13 cellular contexts compared by ENCODE assay signal in genomic region chr19:11165486-11166030, GRCh38. TPM values are rescaled to one million over a fixed set of nuclear protein-coding genes. Genes with fewer than 3 reads are reported as not detected.
DNase-seq lines count a peak whose midpoint lies in the region; ATAC-seq, FAIRE-seq and TF ChIP-seq lines count a peak whose summit lies in the region.
"Had no signal": no experiment of that assay in that cellular context is flagged by ENCODE, and none has a peak within 500 bp of the region (broad histone marks: within the 10 kb centered on the region; RNA-seq: fewer than 3 reads in every experiment).

No MANE protein-coding gene starts in this region.

- peak overlapping the region; percentile 61 for H3K27ac ChIP-seq in astrocyte (ENCODE audit: low read depth, low read length)
- peak overlapping the region; percentile 96 for H3K27ac ChIP-seq in osteoblast (ENCODE audit: low read depth, low read length)
- H3K27ac ChIP-seq in uterus: peak overlapping the region; percentile 93 to 96

- FAIRE-seq in astrocyte (lab: Jason Lieb, UNC): no peak

- no peak for ATAC-seq in naive thymus-derived CD8-positive, alpha-beta T cell
- ATAC-seq in HG03432 (IDR thresholded peaks at IDR 0.05; ENCODE audit: unreplicated experiment): no peak
- ATAC-seq: natural killer cell; stimulated activated naive B cell treated with anti-CD40 and anti-IgM and Interleukin-4, amounts not matched to agents 10 μg/mL and 1 μg/mL and 100 μg/mL, for 72 hours had no signal

- H3K9ac ChIP-seq in astrocyte (ENCODE audit: low read length): peak overlapping the region; percentile 53

- H3K4me3 Mint-ChIP-seq in astrocyte (ENCODE audit: unreplicated experiment): no peak overlapping the region
- no peak overlapping the region for H3K4me3 Mint-ChIP-seq in naive thymus-derived CD8-positive, alpha-beta T cell
- H3K4me3 Mint-ChIP-seq: activated naive CD4-positive, alpha-beta T cell treated with anti-CD3 and anti-CD28 coated beads, Interleukin-2, amount 10 ng/mL, durations not matched to agents 7 days and 5 days; natural killer cell; stimulated activated naive B cell treated with anti-CD40 and anti-IgM and Interleukin-4, amounts not matched to agents 10 μg/mL and 1 μg/mL and 100 μg/mL, for 72 hours had no signal

- no peak for TF ChIP-seq POLR2A in uterus (IDR thresholded peaks at IDR 0.05)

- H3K4me1 Mint-ChIP-seq in astrocyte (ENCODE audit: low read depth, unreplicated experiment): peaks cover 6% of the 10 kb centered on the region
- H3K4me1 Mint-ChIP-seq in naive thymus-derived CD8-positive, alpha-beta T cell: no peaks in the 10 kb centered on the region
- H3K4me1 Mint-ChIP-seq: activated naive CD4-positive, alpha-beta T cell treated with anti-CD3 and anti-CD28 coated beads, Interleukin-2, amount 10 ng/mL, durations not matched to agents 7 days and 5 days; natural killer cell; stimulated activated naive B cell treated with anti-CD40 and anti-IgM and Interleukin-4, amounts not matched to agents 10 μg/mL and 1 μg/mL and 100 μg/mL, for 72 hours had no signal

- H3K27me3 ChIP-seq in astrocyte (ENCODE audit: insufficient read depth, low read length) (no peaks in the 10 kb centered on the region), osteoblast (ENCODE audit: insufficient read depth, low read length) (no peaks in the 10 kb centered on the region), uterus (no peaks in the 10 kb centered on the region)

- H3K9me3 ChIP-seq in astrocyte (ENCODE audit: insufficient read depth, low read depth, low read length): no peaks in the 10 kb centered on the region
- H3K9me3 ChIP-seq in osteoblast (ENCODE audit: low read depth, low read length): no peaks in the 10 kb centered on the region
- no peaks in the 10 kb centered on the region for H3K9me3 ChIP-seq in uterus

- TF ChIP-seq CTCF in astrocyte (IDR thresholded peaks at IDR 0.05; ENCODE audit: insufficient read depth, low read depth, low read length) (no peak), fibroblast of the aortic adventitia (IDR thresholded peaks at IDR 0.05; ENCODE audit: insufficient read depth, low read length) (no peak), osteoblast (IDR thresholded peaks at IDR 0.05; ENCODE audit: extremely low read depth, low read depth, low read length) (no peak), uterus (IDR thresholded peaks at IDR 0.05) (no peak)

- H3K4me2 ChIP-seq in astrocyte (ENCODE audit: low read length): peak overlapping the region; percentile 68
- peak overlapping the region; percentile 52 for H3K4me2 ChIP-seq in osteoblast (ENCODE audit: insufficient read depth, low read length)

- DNase-seq in astrocyte (ENCODE audit: low read depth) (no peak), fibroblast of the aortic adventitia (ENCODE audit: low read depth) (peak; percentile 55), osteoblast (ENCODE audit: insufficient read length, low spot score, missing footprints) (no peak), uterus (no peak), C1 segment of cervical spinal cord (lab: John Stamatoyannopoulos, UW) (no peak)
- DNase-seq in naive thymus-derived CD8-positive, alpha-beta T cell: no peak
- DNase-seq: activated naive CD4-positive, alpha-beta T cell treated with anti-CD3 and anti-CD28 coated beads, Interleukin-2, amount 10 ng/mL, durations not matched to agents 7 days and 5 days; natural killer cell; NCI-H1048; NCI-H345; OCI-M1; stimulated activated naive B cell treated with anti-CD40 and anti-IgM and Interleukin-4, amounts not matched to agents 10 μg/mL and 1 μg/mL and 100 μg/mL, for 72 hours had no signal

- H3K27ac Mint-ChIP-seq in astrocyte (ENCODE audit: unreplicated experiment): no peak overlapping the region
- no peak overlapping the region for H3K27ac Mint-ChIP-seq in naive thymus-derived CD8-positive, alpha-beta T cell
- H3K27ac Mint-ChIP-seq: activated naive CD4-positive, alpha-beta T cell treated with anti-CD3 and anti-CD28 coated beads, Interleukin-2, amount 10 ng/mL, durations not matched to agents 7 days and 5 days; natural killer cell; stimulated activated naive B cell treated with anti-CD40 and anti-IgM and Interleukin-4, amounts not matched to agents 10 μg/mL and 1 μg/mL and 100 μg/mL, for 72 hours had no signal

- H3K4me1 ChIP-seq in astrocyte (ENCODE audit: insufficient read depth, low read length): peaks cover 38% of the 10 kb centered on the region
- peaks cover 46% of the 10 kb centered on the region for H3K4me1 ChIP-seq in osteoblast (ENCODE audit: insufficient read depth, low read length)
- peaks cover 24 to 37% of the 10 kb centered on the region in 2 donors for H3K4me1 ChIP-seq in uterus

- POLR2A ChIA-PET in naive thymus-derived CD8-positive, alpha-beta T cell (lab: Charles Lee): interaction anchor here (0.6 kb wide), 1 partner anchor 19 kb away, joined by 3 read pairs; no protein-coding TSS in a partner anchor

- no peaks in the 10 kb centered on the region for H3K27me3 Mint-ChIP-seq in astrocyte (ENCODE audit: low read depth, unreplicated experiment)
- H3K27me3 Mint-ChIP-seq in naive thymus-derived CD8-positive, alpha-beta T cell: peaks cover 0 to 3% (median 0%) of the 10 kb centered on the region in 5 donors

- no peaks in the 10 kb centered on the region for H3K79me2 ChIP-seq in astrocyte (ENCODE audit: insufficient read depth, low read length)
- H3K79me2 ChIP-seq in osteoblast (ENCODE audit: insufficient read depth, low read length): no peaks in the 10 kb centered on the region

- H4K20me1 ChIP-seq in astrocyte (ENCODE audit: insufficient read depth, low read length) (no peaks in the 10 kb centered on the region), osteoblast (ENCODE audit: insufficient read depth, low read length) (no peaks in the 10 kb centered on the region)

- H3K4me3 ChIP-seq in astrocyte (ENCODE audit: insufficient read depth, low read depth, low read length) (no peak overlapping the region), fibroblast of the aortic adventitia (ENCODE audit: low read depth, low read length) (peak overlapping the region; percentile 46), osteoblast (ENCODE audit: insufficient read depth, low read length) (peak overlapping the region; percentile 23), uterus (no peak overlapping the region)

- intact Hi-C loops in uterus (cut with DNase I; ENCODE audit: low total_unique reads): no loop called here

- H3K9me3 Mint-ChIP-seq in astrocyte (ENCODE audit: unreplicated experiment): no peaks in the 10 kb centered on the region
- H3K9me3 Mint-ChIP-seq in naive thymus-derived CD8-positive, alpha-beta T cell: no peaks in the 10 kb centered on the region
- H3K9me3 Mint-ChIP-seq: activated naive CD4-positive, alpha-beta T cell treated with anti-CD3 and anti-CD28 coated beads, Interleukin-2, amount 10 ng/mL, durations not matched to agents 7 days and 5 days; natural killer cell; stimulated activated naive B cell treated with anti-CD40 and anti-IgM and Interleukin-4, amounts not matched to agents 10 μg/mL and 1 μg/mL and 100 μg/mL, for 72 hours had no signal

- H2AFZ ChIP-seq in astrocyte (ENCODE audit: low read depth, low read length): peak overlapping the region; percentile 13
- no peak overlapping the region for H2AFZ ChIP-seq in osteoblast (ENCODE audit: low read length)

- H3K36me3 ChIP-seq in astrocyte (ENCODE audit: insufficient read depth, low read length): peaks cover 8% of the 10 kb centered on the region
- H3K36me3 ChIP-seq in osteoblast (ENCODE audit: insufficient read depth, low read length): peaks cover 38% of the 10 kb centered on the region
- no peaks in the 10 kb centered on the region for H3K36me3 ChIP-seq in uterus

- H3K36me3 Mint-ChIP-seq in astrocyte (ENCODE audit: low read depth, unreplicated experiment): peaks cover 32% of the 10 kb centered on the region
- no peaks in the 10 kb centered on the region for H3K36me3 Mint-ChIP-seq in naive thymus-derived CD8-positive, alpha-beta T cell
- H3K36me3 Mint-ChIP-seq: activated naive CD4-positive, alpha-beta T cell treated with anti-CD3 and anti-CD28 coated beads, Interleukin-2, amount 10 ng/mL, durations not matched to agents 7 days and 5 days; natural killer cell had no signal

RNA-seq across cellular contexts. Expression of gene SPC24, which starts 10.0 kb away (rescaled TPM):
- total RNA-seq in astrocyte: 2.0 and 3.2 TPM in 2 replicates
- 8.9 and 49.0 TPM in 2 replicates for total RNA-seq in fibroblast of the aortic adventitia (ENCODE audit: low replicate concordance)
- total RNA-seq in osteoblast: 5.4 and 6.5 TPM in 2 replicates
- total RNA-seq in uterus: 10 to 100 TPM in 1 of 4 donors, 1 to 10 TPM in 3; 1.8 to 21.8 (median 2.6) TPM
- total RNA-seq in naive thymus-derived CD8-positive, alpha-beta T cell: 1 to 10 TPM; 1.5 to 1.7 TPM
- polyA plus RNA-seq in naive thymus-derived CD8-positive, alpha-beta T cell: under 1 TPM in 2 of 3 donors, not detected in 1; 0.16 to 0.47 TPM

RNA-seq across cellular contexts. Expression of gene KANK2, which starts 31.8 kb away (rescaled TPM):
- total RNA-seq in astrocyte (50.3 and 55.2 TPM in 2 replicates), fibroblast of the aortic adventitia (ENCODE audit: low replicate concordance) (398 and 590 TPM in 2 replicates), osteoblast (253 and 295 TPM in 2 replicates), uterus (100 to 1,000 TPM; 326 to 762 (median 535) TPM)
- total RNA-seq in naive thymus-derived CD8-positive, alpha-beta T cell: under 1 TPM; 0.23 to 0.36 TPM
- not detected for polyA plus RNA-seq in naive thymus-derived CD8-positive, alpha-beta T cell

Comparison
In these comparisons a context has a peak if more than half of its experiments do, and no peak if none do; other contexts are left out.
1. H3K4me3 ChIP-seq: peak in fibroblast of the aortic adventitia (single experiment) and osteoblast (single experiment); none in astrocyte (single experiment) and uterus (0 of 2).
2. RNA of gene KANK2, which starts 31.8 kb away (total RNA-seq): 326 to 762 TPM in uterus, 398 to 590 TPM in fibroblast of the aortic adventitia, 253 to 295 TPM in osteoblast and 50.3 to 55.2 TPM in astrocyte; 0.23 to 0.36 TPM in naive thymus-derived CD8-positive, alpha-beta T cell; every median in the first group is over 10 times any median in the second.
3. Peak in every context shown above with its lines, with median percentiles within 50 percentile points of each other: H3K27ac ChIP-seq.